In genomic region chr4:36243355-36244256, GRCh38 we compare ENCODE assay signal across 8 cellular contexts. TPM values are rescaled to one million over a fixed set of nuclear protein-coding genes. Genes with fewer than 3 reads are reported as not detected.
DNase-seq lines count a peak whose midpoint lies in the region; ATAC-seq and TF ChIP-seq lines count a peak whose summit lies in the region.

No MANE protein-coding gene starts in this region.

- no peak for TF ChIP-seq CTCF in epithelial cell of esophagus (IDR thresholded peaks at IDR 0.05; ENCODE audit: insufficient read depth, low read depth, low read length, missing control alignments)

- peak overlapping the region; percentile 92 for H3K27ac Mint-ChIP-seq in activated CD4-positive, alpha-beta memory T cell treated with anti-CD3 and anti-CD28 coated beads, Interleukin-2, amount 10 ng/mL, durations not matched to agents 7 days and 5 days
- H3K27ac Mint-ChIP-seq in stimulated activated effector memory CD8-positive, alpha-beta T cell treated with anti-CD3 and anti-CD28 coated beads, Interleukin-12 subunit alpha, Interleukin-12 subunit beta, amount 100 ng/mL, for 72 hours = peak overlapping the region; percentile 93

- no peak overlapping the region for H3K27ac ChIP-seq in muscle layer of colon (ENCODE audit: low read depth, low read length)

- no peaks in the 10 kb centered on the region for H3K9me3 ChIP-seq in muscle layer of colon (ENCODE audit: low read length)

- H3K9ac ChIP-seq in muscle layer of colon (ENCODE audit: low read length) = peak overlapping the region; percentile 36

- no peaks in the 10 kb centered on the region for H3K27me3 ChIP-seq in muscle layer of colon (ENCODE audit: control insufficient read depth in 1 of 2, insufficient read depth in 2 of 2, low read length in 2 of 2)

- H3K36me3 Mint-ChIP-seq in activated CD4-positive, alpha-beta memory T cell treated with anti-CD3 and anti-CD28 coated beads, Interleukin-2, amount 10 ng/mL, durations not matched to agents 7 days and 5 days (ENCODE audit: low read depth) = peaks cover 41% of the 10 kb centered on the region
- H3K36me3 Mint-ChIP-seq in stimulated activated effector memory CD8-positive, alpha-beta T cell treated with anti-CD3 and anti-CD28 coated beads, Interleukin-12 subunit alpha, Interleukin-12 subunit beta, amount 100 ng/mL, for 72 hours = peaks cover 30% of the 10 kb centered on the region

- H3K4me1 ChIP-seq in muscle layer of colon (ENCODE audit: insufficient read depth, low read length) = no peaks in the 10 kb centered on the region

- CTCF ChIA-PET in activated CD4-positive, alpha-beta memory T cell treated with anti-CD3 and anti-CD28 coated beads, Interleukin-2, amount 10 ng/mL, durations not matched to agents 7 days and 5 days (lab: Charles Lee) = interaction anchor here (0.8 to 3.4 kb wide), 19 partner anchors 10 to 156 kb away, joined by 3 to 37 read pairs (median 4); no protein-coding TSS in a partner anchor

- peak overlapping the region; percentile 71 for H3K4me3 ChIP-seq in epithelial cell of esophagus (ENCODE audit: low read length)
- peak overlapping the region; percentile 37 to 68 for H3K4me3 ChIP-seq in muscle layer of colon (ENCODE audit: low read depth in 1 of 2, low read length in 2 of 2)

- DNase-seq in ELF-1 (ENCODE audit: low read depth, low spot score) (peak; percentile 20), Kasumi-1 (lab: John Stamatoyannopoulos, UW) (peak; percentile 61 to 68), epithelial cell of esophagus (ENCODE audit: low read depth) (peak; percentile 70), DMS114 treated with DMSO at 0.1 percent for 48 hours (lab: John Stamatoyannopoulos, UW; ENCODE audit: unreplicated experiment) (no peak)
- peak; percentile 50 for DNase-seq in activated CD4-positive, alpha-beta memory T cell treated with anti-CD3 and anti-CD28 coated beads, Interleukin-2, amount 10 ng/mL, durations not matched to agents 7 days and 5 days
- DNase-seq in stimulated activated effector memory CD8-positive, alpha-beta T cell treated with anti-CD3 and anti-CD28 coated beads, Interleukin-12 subunit alpha, Interleukin-12 subunit beta, amount 100 ng/mL, for 72 hours (ENCODE audit: low spot score in 2 of 2) = peak in 1 of 2 donors; percentile 81

- peaks cover 5% of the 10 kb centered on the region for H3K27me3 Mint-ChIP-seq in activated CD4-positive, alpha-beta memory T cell treated with anti-CD3 and anti-CD28 coated beads, Interleukin-2, amount 10 ng/mL, durations not matched to agents 7 days and 5 days

- ATAC-seq in GM21723 (IDR thresholded peaks at IDR 0.05; ENCODE audit: unreplicated experiment) = peak; percentile 33
- ATAC-seq in stimulated activated effector memory CD8-positive, alpha-beta T cell treated with anti-CD3 and anti-CD28 coated beads, Interleukin-12 subunit alpha, Interleukin-12 subunit beta, amount 100 ng/mL, for 72 hours = peak; percentile 56

- peaks cover 41% of the 10 kb centered on the region for H3K4me1 Mint-ChIP-seq in activated CD4-positive, alpha-beta memory T cell treated with anti-CD3 and anti-CD28 coated beads, Interleukin-2, amount 10 ng/mL, durations not matched to agents 7 days and 5 days
- H3K4me1 Mint-ChIP-seq in stimulated activated effector memory CD8-positive, alpha-beta T cell treated with anti-CD3 and anti-CD28 coated beads, Interleukin-12 subunit alpha, Interleukin-12 subunit beta, amount 100 ng/mL, for 72 hours = peaks cover 44% of the 10 kb centered on the region

- H3K36me3 ChIP-seq in muscle layer of colon (ENCODE audit: insufficient read depth, low read length) = no peaks in the 10 kb centered on the region

- POLR2A ChIA-PET in activated CD4-positive, alpha-beta memory T cell treated with anti-CD3 and anti-CD28 coated beads, Interleukin-2, amount 10 ng/mL, durations not matched to agents 7 days and 5 days (lab: Charles Lee) = interaction anchor here (0.9 to 4.5 kb wide), 33 partner anchors 11 to 156 kb away, joined by 3 to 117 read pairs (median 6); partner anchors contain the start of gene DTHD1

- H3K4me3 Mint-ChIP-seq in activated CD4-positive, alpha-beta memory T cell treated with anti-CD3 and anti-CD28 coated beads, Interleukin-2, amount 10 ng/mL, durations not matched to agents 7 days and 5 days = peak overlapping the region; percentile 95
- H3K4me3 Mint-ChIP-seq in stimulated activated effector memory CD8-positive, alpha-beta T cell treated with anti-CD3 and anti-CD28 coated beads, Interleukin-12 subunit alpha, Interleukin-12 subunit beta, amount 100 ng/mL, for 72 hours = peak overlapping the region; percentile 83

- peaks cover 7% of the 10 kb centered on the region for H3K9me3 Mint-ChIP-seq in activated CD4-positive, alpha-beta memory T cell treated with anti-CD3 and anti-CD28 coated beads, Interleukin-2, amount 10 ng/mL, durations not matched to agents 7 days and 5 days
- H3K9me3 Mint-ChIP-seq in stimulated activated effector memory CD8-positive, alpha-beta T cell treated with anti-CD3 and anti-CD28 coated beads, Interleukin-12 subunit alpha, Interleukin-12 subunit beta, amount 100 ng/mL, for 72 hours = no peaks in the 10 kb centered on the region

RNA-seq across cellular contexts. Expression of gene ARAP2, which starts 0.7 kb away (rescaled TPM):
- 10 to 100 TPM; 70.7 to 76.4 TPM for total RNA-seq in activated CD4-positive, alpha-beta memory T cell treated with anti-CD3 and anti-CD28 coated beads, Interleukin-2, amount 10 ng/mL, durations not matched to agents 7 days and 5 days

RNA-seq across cellular contexts. Expression of gene DTHD1, which starts 37.8 kb away (rescaled TPM):
- 1 to 10 TPM; 1.3 to 1.5 TPM for total RNA-seq in activated CD4-positive, alpha-beta memory T cell treated with anti-CD3 and anti-CD28 coated beads, Interleukin-2, amount 10 ng/mL, durations not matched to agents 7 days and 5 days
